ENCODE assay signal across 27 cellular contexts in the genomic region with DNA sequence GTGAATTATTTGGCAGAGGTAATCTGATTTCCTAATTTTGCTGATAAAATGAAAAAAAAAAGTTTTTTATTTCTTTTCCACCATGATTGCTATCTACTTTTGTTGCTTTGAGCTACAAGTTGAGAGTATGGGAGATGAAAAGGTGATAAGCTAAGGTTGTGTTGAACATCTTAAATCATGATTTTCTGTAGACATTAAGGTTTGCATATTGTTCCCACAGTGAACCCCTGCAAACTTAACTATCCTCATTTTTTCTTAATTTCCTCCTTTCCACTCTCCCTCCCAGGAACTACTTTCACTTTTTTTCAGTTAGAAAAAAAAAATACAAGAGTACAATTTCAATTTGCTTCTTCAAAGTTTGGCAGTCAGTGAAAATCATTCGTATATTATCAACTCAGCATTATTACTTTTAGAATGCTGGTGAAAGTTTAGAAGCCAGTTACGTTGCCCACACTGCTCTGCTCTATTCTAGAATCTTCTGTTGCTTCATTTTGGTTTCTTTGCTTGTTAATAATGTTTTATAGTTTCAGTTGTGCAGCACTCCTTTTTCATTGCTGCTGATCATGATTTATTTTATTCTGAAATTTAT.
"Had no signal": no experiment of that assay in that cellular context is flagged by ENCODE, and none has a peak within 500 bp of the region (broad histone marks: within the 10 kb centered on the region; RNA-seq: fewer than 3 reads in every experiment).

No MANE protein-coding gene starts in this region.

- H3K4me3 ChIP-seq: dorsolateral prefrontal cortex, esophagus muscularis mucosa, heart right ventricle, left lung, mucosa of descending colon, prostate gland, right atrium auricular region, skin epidermis, spleen, testis, tibial artery had no signal

- H3K9me3 Mint-ChIP-seq: naive B cell; natural killer cell treated with Interleukin-12 subunit alpha and Interleukin-12 subunit beta and Interleukin-15 and Interleukin-18, amount 100 ng/mL, for 72 hours; neural crest cell; stimulated activated memory B cell treated with anti-CD40 and anti-IgM and Interleukin-4, amounts not matched to agents 10 μg/mL and 1 μg/mL and 100 μg/mL, for 72 hours; type B pancreatic cell had no signal

- H3K4me1 ChIP-seq: prostate gland, testis had no signal

- H3K9me3 ChIP-seq: esophagus muscularis mucosa, left lung, mucosa of descending colon, neutrophil, prostate gland, right atrium auricular region, testis, tibial artery had no signal

- ATAC-seq: heart right ventricle; left cardiac atrium; left lung; mucosa of descending colon; natural killer cell treated with Interleukin-12 subunit alpha and Interleukin-12 subunit beta and Interleukin-15 and Interleukin-18, amount 100 ng/mL, for 72 hours; stimulated activated memory B cell treated with anti-CD40 and anti-IgM and Interleukin-4, amounts not matched to agents 10 μg/mL and 1 μg/mL and 100 μg/mL, for 72 hours; stimulated activated naive CD8-positive, alpha-beta T cell treated with anti-CD3 and anti-CD28 coated beads, Interleukin-15, Interleukin-2, amounts not matched to agents 100 U/mL and 50 U/mL, for 24 hours had no signal

- H3K27ac ChIP-seq: esophagus muscularis mucosa, left lung, neutrophil, prostate gland, right atrium auricular region, skin epidermis, spleen, testis, tibial artery had no signal

- H3K4me1 Mint-ChIP-seq: stimulated activated memory B cell treated with anti-CD40 and anti-IgM and Interleukin-4, amounts not matched to agents 10 μg/mL and 1 μg/mL and 100 μg/mL, for 72 hours had no signal

- H3K36me3 Mint-ChIP-seq: mesothelial cell of epicardium; naive B cell; natural killer cell treated with Interleukin-12 subunit alpha and Interleukin-12 subunit beta and Interleukin-15 and Interleukin-18, amount 100 ng/mL, for 72 hours; stimulated activated memory B cell treated with anti-CD40 and anti-IgM and Interleukin-4, amounts not matched to agents 10 μg/mL and 1 μg/mL and 100 μg/mL, for 72 hours; type B pancreatic cell had no signal

- DNase-seq: dorsolateral prefrontal cortex; effector CD8-positive, alpha-beta T cell; foreskin melanocyte; glutamatergic neuron; heart right ventricle; hippocampal formation; left cardiac atrium; left lung; mesenchymal stem cell; mucosa of descending colon; naive B cell; spleen; stimulated activated CD4-positive, alpha-beta T cell treated with anti-CD3 and anti-CD28 coated beads, Interleukin-4, amount 100 ng/mL, for 4 hours; stimulated activated naive CD8-positive, alpha-beta T cell treated with anti-CD3 and anti-CD28 coated beads, Interleukin-15, Interleukin-2, amounts not matched to agents 100 U/mL and 50 U/mL, for 24 hours; substantia nigra; testis; tibial artery had no signal

- H3K27me3 ChIP-seq: dorsolateral prefrontal cortex, esophagus muscularis mucosa, heart right ventricle, left lung, neutrophil, right atrium auricular region, spleen, testis, tibial artery had no signal

- H3K4me3 Mint-ChIP-seq: mesothelial cell of epicardium; naive B cell; natural killer cell treated with Interleukin-12 subunit alpha and Interleukin-12 subunit beta and Interleukin-15 and Interleukin-18, amount 100 ng/mL, for 72 hours; neural crest cell; stimulated activated memory B cell treated with anti-CD40 and anti-IgM and Interleukin-4, amounts not matched to agents 10 μg/mL and 1 μg/mL and 100 μg/mL, for 72 hours; type B pancreatic cell had no signal

- H3K27ac Mint-ChIP-seq: naive B cell; natural killer cell treated with Interleukin-12 subunit alpha and Interleukin-12 subunit beta and Interleukin-15 and Interleukin-18, amount 100 ng/mL, for 72 hours; stimulated activated memory B cell treated with anti-CD40 and anti-IgM and Interleukin-4, amounts not matched to agents 10 μg/mL and 1 μg/mL and 100 μg/mL, for 72 hours; type B pancreatic cell had no signal

- H3K36me3 ChIP-seq: esophagus muscularis mucosa, heart right ventricle, left lung, neutrophil, prostate gland, right atrium auricular region, spleen, tibial artery had no signal

- H3K27me3 Mint-ChIP-seq: type B pancreatic cell had no signal
